In the genomic region with DNA sequence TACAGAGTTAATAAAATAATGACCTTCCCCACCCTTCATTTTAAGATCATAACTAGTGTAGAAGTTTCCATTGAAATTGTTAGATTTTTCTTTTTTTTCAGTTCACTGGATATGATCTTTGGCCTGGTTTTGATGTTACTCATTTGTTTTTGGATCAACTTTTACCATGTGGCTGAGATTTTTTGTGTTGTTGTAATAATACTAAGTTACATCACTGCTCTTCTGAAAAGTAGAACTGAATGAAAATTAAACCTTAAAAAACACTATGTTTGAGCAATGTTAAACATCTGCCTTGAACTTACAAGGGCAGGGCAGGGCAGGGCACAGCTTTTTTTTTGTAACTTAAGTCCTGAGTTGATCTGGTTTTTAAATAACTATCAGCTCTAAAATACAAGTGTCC, we compare ENCODE assay signal across 17 cellular contexts.
DNase-seq lines count a peak whose midpoint lies in the region; ATAC-seq lines count a peak whose summit lies in the region.
"Had no signal": no experiment of that assay in that cellular context is flagged by ENCODE, and none has a peak within 500 bp of the region (broad histone marks: within the 10 kb centered on the region; RNA-seq: fewer than 3 reads in every experiment).

No MANE protein-coding gene starts in this region.

- intact Hi-C loops in left ventricle myocardium superior (cut with micrococcal nuclease), result no loop called here
- intact Hi-C loops in head of caudate nucleus (cut with DNase I), result no loop called here

- ATAC-seq in left ventricle myocardium superior (peak; percentile 94), HG02981 (IDR thresholded peaks at IDR 0.05; ENCODE audit: unreplicated experiment) (no peak)
- ATAC-seq: left lung had no signal

- H3K4me1 ChIP-seq in skeletal muscle satellite cell (ENCODE audit: control insufficient read depth, insufficient read depth, low read length), result peaks cover 17% of the 10 kb centered on the region
- H3K4me1 ChIP-seq: BLaER1 treated with 17β-estradiol and CSF1 and Interleukin-3, amounts not matched to agents 10 nM and 100 nM; left lung; testis had no signal

- peak overlapping the region; percentile 34 for H3K4me2 ChIP-seq in skeletal muscle satellite cell (ENCODE audit: low read length)
- H3K4me2 ChIP-seq: BLaER1 treated with 17β-estradiol and CSF1 and Interleukin-3, amounts not matched to agents 10 nM and 100 nM had no signal

- DNase-seq in GM03348 (ENCODE audit: low spot score) (peak; percentile 60), epidermal melanocyte (ENCODE audit: insufficient read length, low spot score) (peak; percentile 22), left ventricle myocardium superior (no peak), amniotic stem cell (lab: John Stamatoyannopoulos, UW) (no peak), head of caudate nucleus (no peak)
- DNase-seq in stimulated activated CD4-positive, alpha-beta T cell treated with anti-CD3 and anti-CD28 coated beads, Interleukin-4, amount 100 ng/mL, for 4 hours, result no peak
- DNase-seq: activated CD4-positive, alpha-beta T cell treated with anti-CD3 and anti-CD28 coated beads, Interleukin-2, amount 50 U/mL, for 1 hour; activated naive CD4-positive, alpha-beta T cell; GF-D8; left lung; NCI-H146; small intestine; testis had no signal

- no peak overlapping the region for H3K4me3 ChIP-seq in skeletal muscle satellite cell (ENCODE audit: low read length)
- H3K4me3 ChIP-seq: BLaER1 treated with 17β-estradiol and CSF1 and Interleukin-3, amounts not matched to agents 10 nM and 100 nM; left lung; ovary; testis had no signal

- H3K9me3 ChIP-seq in skeletal muscle satellite cell (replicated peaks; ENCODE audit: low read length), result no peaks in the 10 kb centered on the region
- H3K9me3 ChIP-seq: left lung, ovary, testis had no signal

- H3K36me3 ChIP-seq in skeletal muscle satellite cell (ENCODE audit: insufficient read depth, low read length), result no peaks in the 10 kb centered on the region
- H3K36me3 ChIP-seq: BLaER1 treated with 17β-estradiol and CSF1 and Interleukin-3, amounts not matched to agents 10 nM and 100 nM; left lung; ovary had no signal

- H3K27me3 ChIP-seq in skeletal muscle satellite cell (ENCODE audit: control insufficient read depth, insufficient read depth, low read length), result no peaks in the 10 kb centered on the region
- H3K27me3 ChIP-seq: BLaER1 treated with 17β-estradiol and CSF1 and Interleukin-3, amounts not matched to agents 10 nM and 100 nM; left lung; ovary; testis had no signal

- peak overlapping the region; percentile 48 for H3K9ac ChIP-seq in skeletal muscle satellite cell (ENCODE audit: low read depth, low read length)
- H3K9ac ChIP-seq: BLaER1 treated with 17β-estradiol and CSF1 and Interleukin-3, amounts not matched to agents 10 nM and 100 nM had no signal

Comparison
In these comparisons a context has a peak if more than half of its experiments do, and no peak if none do; other contexts are left out.
1. DNase-seq: peak in GM03348 (single experiment) and epidermal melanocyte (single experiment); none in left ventricle myocardium superior (single experiment), stimulated activated CD4-positive, alpha-beta T cell treated with anti-CD3 and anti-CD28 coated beads, Interleukin-4, amount 100 ng/mL, for 4 hours (0 of 2), amniotic stem cell (single experiment) and head of caudate nucleus (0 of 42).